ENCODE assay signal across 8 cellular contexts in genomic region chr2:193584522-193584938, GRCh38.
A peak's percentile ranks its signal among the peaks of the same experiment; 100 is the strongest.
DNase-seq lines count a peak whose midpoint lies in the region; ATAC-seq and TF ChIP-seq lines count a peak whose summit lies in the region.

No MANE protein-coding gene starts in this region.

- H2AFZ ChIP-seq in hepatocyte = no peak overlapping the region

- no peak overlapping the region for H3K4me2 ChIP-seq in hepatocyte

- TF ChIP-seq CTCF in Panc1 (IDR thresholded peaks at IDR 0.05) (peak; percentile 39; the same call in 1 of the 2 replicates), hepatocyte (IDR thresholded peaks at IDR 0.05; ENCODE audit: poor library complexity) (peak; percentile 34)

- ATAC-seq in GM19324 (IDR thresholded peaks at IDR 0.05; ENCODE audit: low FRiP score, unreplicated experiment) (peak; percentile 80), HG03159 (IDR thresholded peaks at IDR 0.05; ENCODE audit: unreplicated experiment) (peak; percentile 97), Panc1 (no peak)

- no peaks in the 10 kb centered on the region for H3K79me2 ChIP-seq in hepatocyte

- WGBS in hepatocyte (ENCODE audit: low lambda C conversion rate, missing lambda C conversion rate) = 85% methylated on average over 1 of the region's 1 CpG

- H3K4me1 ChIP-seq in Panc1 (ENCODE audit: control insufficient read depth, insufficient read depth, low read length) (no peaks in the 10 kb centered on the region), hepatocyte (ENCODE audit: insufficient read depth) (no peaks in the 10 kb centered on the region)

- H3K27me3 ChIP-seq in Panc1 (ENCODE audit: control insufficient read depth, insufficient read depth, low read length) (no peaks in the 10 kb centered on the region), hepatocyte (no peaks in the 10 kb centered on the region)

- H3K36me3 ChIP-seq in Panc1 (ENCODE audit: control insufficient read depth, insufficient read depth, low read length) (no peaks in the 10 kb centered on the region), hepatocyte (replicated peaks; ENCODE audit: insufficient read depth, low read depth) (no peaks in the 10 kb centered on the region)

- H3K27ac ChIP-seq in Panc1 (ENCODE audit: low read length) (no peak overlapping the region), hepatocyte (no peak overlapping the region)

- H3K4me3 ChIP-seq in Panc1 (ENCODE audit: low read depth in 2 of 2, low read length in 2 of 2) (no peak overlapping the region), hepatocyte (no peak overlapping the region)

- POLR2A ChIA-PET in Panc1 (lab: Charles Lee) = no interaction called here

- in situ Hi-C loops in Panc1 (cut with HindIII; ENCODE audit: low pct_unique_long_range_greater_than_20kb, low sequenced_read_pairs) = no loop called here

- no peaks in the 10 kb centered on the region for H4K20me1 ChIP-seq in hepatocyte (ENCODE audit: insufficient read depth, poor library complexity, severe bottlenecking)

- no peaks in the 10 kb centered on the region for H3K9me3 ChIP-seq in Panc1 (ENCODE audit: control insufficient read depth, insufficient read depth, low read depth, low read length)
- no peaks in the 10 kb centered on the region for H3K9me3 ChIP-seq in hepatocyte (ENCODE audit: low read depth)

- BruUV-seq in Panc1 (replicated peaks; lab: Mats Ljungman, UMichigan) = no TSS peak

- no peaks in the 10 kb centered on the region for H3K9me2 ChIP-seq in hepatocyte (replicated peaks; ENCODE audit: insufficient read depth)

- intact Hi-C loops in Panc1 (cut with micrococcal nuclease; ENCODE audit: unreplicated experiment) = no loop called here

- DNase-seq in COLO829 (ENCODE audit: low spot score) (peak; percentile 50), Panc1 (ENCODE audit: low read depth, low spot score) (peak; percentile 5), hepatocyte (ENCODE audit: low spot score) (peak; percentile 42), T1000 (lab: John Stamatoyannopoulos, UW) (no peak), inferior parietal cortex (ENCODE audit: extremely low spot score) (no peak), COR-L47 (lab: John Stamatoyannopoulos, UW) (no peak)

- CTCF ChIA-PET in Panc1 (lab: Charles Lee) = interaction anchor here (0.5 kb wide), 1 partner anchor 835 kb away, joined by 3 read pairs; no protein-coding TSS in a partner anchor

Comparison
In these comparisons a context has a peak if more than half of its experiments do, and no peak if none do; other contexts are left out.
1. DNase-seq: peak in COLO829 (single experiment), Panc1 (single experiment) and hepatocyte (single experiment); none in T1000 (single experiment), inferior parietal cortex (single experiment) and COR-L47 (single experiment).